In genomic region chr11:111793863-111794262, GRCh38 we compare ENCODE assay signal across 11 cellular contexts. TPM values are rescaled to one million over a fixed set of nuclear protein-coding genes. Genes with fewer than 3 reads are reported as not detected.
DNase-seq lines count a peak whose midpoint lies in the region; ATAC-seq and TF ChIP-seq lines count a peak whose summit lies in the region.
"Had no signal": no experiment of that assay in that cellular context is flagged by ENCODE, and none has a peak within 500 bp of the region (broad histone marks: within the 10 kb centered on the region; RNA-seq: fewer than 3 reads in every experiment).

No MANE protein-coding gene starts in this region.

- no peak overlapping the region for H2BK120ac ChIP-seq in mesenchymal stem cell (ENCODE audit: low read depth, low read length)

- peak overlapping the region; percentile 62 for H3K9ac ChIP-seq in mesenchymal stem cell (ENCODE audit: low read length)

- H3K14ac ChIP-seq in mesenchymal stem cell (ENCODE audit: low read length in 2 of 2) = no peak overlapping the region

- no peak overlapping the region for H3K4me3 Mint-ChIP-seq in activated CD8-positive, alpha-beta T cell treated with anti-CD3 and anti-CD28 coated beads, Interleukin-2, amount 10 ng/mL, durations not matched to agents 7 days and 5 days
- H3K4me3 Mint-ChIP-seq in CD8-positive, alpha-beta T cell = no peak overlapping the region

- H3K36me3 ChIP-seq in BJ (ENCODE audit: control insufficient read depth, insufficient read depth, low read length) = no peaks in the 10 kb centered on the region
- peaks cover 0 to 9% of the 10 kb centered on the region in 2 experiments for H3K36me3 ChIP-seq in mesenchymal stem cell (ENCODE audit: control insufficient read depth in 1 of 2, insufficient read depth in 2 of 2, low read depth in 1 of 2, low read length in 2 of 2)
- no peaks in the 10 kb centered on the region for H3K36me3 ChIP-seq in CD8-positive, alpha-beta T cell (ENCODE audit: insufficient read depth, low read length)

- no peak overlapping the region for H2BK12ac ChIP-seq in mesenchymal stem cell (ENCODE audit: low read length in 2 of 2)

- H3K18ac ChIP-seq in mesenchymal stem cell (ENCODE audit: low read depth in 1 of 2, low read length in 2 of 2) = no peak overlapping the region

- no peak overlapping the region for H2AFZ ChIP-seq in mesenchymal stem cell (ENCODE audit: low read depth, low read length)

- no peaks in the 10 kb centered on the region for H3K27me3 Mint-ChIP-seq in activated CD8-positive, alpha-beta T cell treated with anti-CD3 and anti-CD28 coated beads, Interleukin-2, amount 10 ng/mL, durations not matched to agents 7 days and 5 days (ENCODE audit: low read depth)
- no peaks in the 10 kb centered on the region for H3K27me3 Mint-ChIP-seq in CD8-positive, alpha-beta T cell (ENCODE audit: low read depth)

- intact Hi-C loops in CD8-positive, alpha-beta T cell (cut with DNase I, micrococcal nuclease) = no loop called here

- no peak overlapping the region for H2AK5ac ChIP-seq in mesenchymal stem cell (ENCODE audit: low read length, severe bottlenecking)

- H2BK15ac ChIP-seq in mesenchymal stem cell (ENCODE audit: low read depth, poor library complexity, severe bottlenecking) = no peak overlapping the region

- H3K9me3 ChIP-seq in mesenchymal stem cell (ENCODE audit: control insufficient read depth, low read length) = no peaks in the 10 kb centered on the region
- no peaks in the 10 kb centered on the region for H3K9me3 ChIP-seq in CD8-positive, alpha-beta T cell (ENCODE audit: low read length)

- H3K4ac ChIP-seq in mesenchymal stem cell (ENCODE audit: low read depth in 1 of 2, low read length in 2 of 2) = no peak overlapping the region

- H3K9me3 Mint-ChIP-seq in activated CD8-positive, alpha-beta T cell treated with anti-CD3 and anti-CD28 coated beads, Interleukin-2, amount 10 ng/mL, durations not matched to agents 7 days and 5 days (ENCODE audit: insufficient read depth) = no peaks in the 10 kb centered on the region
- peaks cover 9% of the 10 kb centered on the region for H3K9me3 Mint-ChIP-seq in CD8-positive, alpha-beta T cell

- peaks cover 3% of the 10 kb centered on the region for H3K4me1 ChIP-seq in mesenchymal stem cell (ENCODE audit: control insufficient read depth, insufficient read depth, low read depth, low read length)
- no peaks in the 10 kb centered on the region for H3K4me1 ChIP-seq in CD8-positive, alpha-beta T cell (ENCODE audit: insufficient read depth, low read length)

- DNase-seq in BJ (ENCODE audit: low read depth) (peak; percentile 90), NCI-H446 treated with DMSO at 0.1 percent for 48 hours (lab: John Stamatoyannopoulos, UW) (peak; percentile 84), choroid plexus epithelial cell (ENCODE audit: low read depth) (peak; percentile 50), mesenchymal stem cell (no peak), inferior parietal cortex (ENCODE audit: extremely low spot score) (no peak)
- no peak for DNase-seq in activated CD8-positive, alpha-beta T cell treated with anti-CD3 and anti-CD28 coated beads, Interleukin-2, amount 10 ng/mL, durations not matched to agents 7 days and 5 days
- no peak for DNase-seq in CD8-positive, alpha-beta T cell
- DNase-seq: activated T-cell treated with anti-CD3 and anti-CD28 coated beads, Interleukin-2, amount 50 U/mL, for 48 hours; dermis blood vessel endothelial cell; Kasumi-1 had no signal

- POLR2A ChIA-PET in BJ (lab: Charles Lee) = interaction anchor here (0.6 kb wide), 1 partner anchor 29 kb away, joined by 3 read pairs; no protein-coding TSS in a partner anchor
- POLR2A ChIA-PET in activated CD8-positive, alpha-beta T cell treated with anti-CD3 and anti-CD28 coated beads, Interleukin-2, amount 10 ng/mL, durations not matched to agents 7 days and 5 days (lab: Charles Lee) = no interaction called here
- POLR2A ChIA-PET in CD8-positive, alpha-beta T cell (lab: Charles Lee) = no interaction called here

- CTCF ChIA-PET in BJ (lab: Yijun Ruan, JAX) = interaction anchor here (1.2 to 3.1 kb wide), 3 partner anchors 17 to 207 kb away, joined by 5 to 13 read pairs (median 6); no protein-coding TSS in a partner anchor
- CTCF ChIA-PET in activated CD8-positive, alpha-beta T cell treated with anti-CD3 and anti-CD28 coated beads, Interleukin-2, amount 10 ng/mL, durations not matched to agents 7 days and 5 days (lab: Charles Lee) = interaction anchor here (4.5 kb wide), 1 partner anchor 17 kb away, joined by 26 read pairs; no protein-coding TSS in a partner anchor
- CTCF ChIA-PET in CD8-positive, alpha-beta T cell (lab: Charles Lee) = no interaction called here

- no peak overlapping the region for H4K8ac ChIP-seq in mesenchymal stem cell (ENCODE audit: low read length)

- no peak overlapping the region for H3K27ac Mint-ChIP-seq in activated CD8-positive, alpha-beta T cell treated with anti-CD3 and anti-CD28 coated beads, Interleukin-2, amount 10 ng/mL, durations not matched to agents 7 days and 5 days
- no peak overlapping the region for H3K27ac Mint-ChIP-seq in CD8-positive, alpha-beta T cell

- WGBS in mesenchymal stem cell = 95% methylated on average over 5 of the region's 5 CpGs

- no peak overlapping the region for H4K91ac ChIP-seq in mesenchymal stem cell (ENCODE audit: low read length)

- TF ChIP-seq CTCF in BJ (IDR thresholded peaks at IDR 0.05; ENCODE audit: insufficient read depth, low read depth, low read length) (no peak), choroid plexus epithelial cell (conservative IDR thresholded peaks at IDR 0.05; ENCODE audit: low read depth, low read length) (no peak)
- no peak for TF ChIP-seq CTCF in CD8-positive, alpha-beta T cell (IDR thresholded peaks at IDR 0.05)

- no peak overlapping the region for H2BK5ac ChIP-seq in mesenchymal stem cell (ENCODE audit: low read depth, low read length, poor library complexity, severe bottlenecking)

- H3K4me3 ChIP-seq in BJ (ENCODE audit: low read depth, low read length) = no peak overlapping the region
- no peak overlapping the region for H3K4me3 ChIP-seq in choroid plexus epithelial cell (ENCODE audit: low read depth, low read length)
- H3K4me3 ChIP-seq in mesenchymal stem cell (ENCODE audit: insufficient read depth in 1 of 2, low read depth in 1 of 2, low read length in 2 of 2) = no peak overlapping the region
- no peak overlapping the region for H3K4me3 ChIP-seq in CD8-positive, alpha-beta T cell (ENCODE audit: low read depth, low read length)

- no peak for ATAC-seq in activated CD8-positive, alpha-beta T cell treated with anti-CD3 and anti-CD28 coated beads, Interleukin-2, amount 10 ng/mL, durations not matched to agents 7 days and 5 days
- no peak for ATAC-seq in CD8-positive, alpha-beta T cell
- ATAC-seq in HG02885 (IDR thresholded peaks at IDR 0.05; ENCODE audit: poor library complexity, unreplicated experiment) = no peak

- H3K36me3 Mint-ChIP-seq in activated CD8-positive, alpha-beta T cell treated with anti-CD3 and anti-CD28 coated beads, Interleukin-2, amount 10 ng/mL, durations not matched to agents 7 days and 5 days (ENCODE audit: low read depth) = peaks cover 26% of the 10 kb centered on the region
- peaks cover 66% of the 10 kb centered on the region for H3K36me3 Mint-ChIP-seq in CD8-positive, alpha-beta T cell

- H3K4me2 ChIP-seq in mesenchymal stem cell (ENCODE audit: low read length, poor library complexity, severe bottlenecking) = no peak overlapping the region

- no peak overlapping the region for H3K27ac ChIP-seq in mesenchymal stem cell (ENCODE audit: low read length, poor library complexity, severe bottlenecking)
- H3K27ac ChIP-seq in CD8-positive, alpha-beta T cell (ENCODE audit: low read depth, low read length) = no peak overlapping the region

- no peak overlapping the region for H3K23ac ChIP-seq in mesenchymal stem cell (ENCODE audit: low read length in 2 of 2)

- H3K27me3 ChIP-seq in BJ (ENCODE audit: control insufficient read depth, insufficient read depth, low read length) (no peaks in the 10 kb centered on the region), mesenchymal stem cell (ENCODE audit: control insufficient read depth in 1 of 2, insufficient read depth in 1 of 2, low read length in 2 of 2) (no peaks in the 10 kb centered on the region)
- no peaks in the 10 kb centered on the region for H3K27me3 ChIP-seq in CD8-positive, alpha-beta T cell (ENCODE audit: insufficient read depth, low read length)

- peaks cover 1% of the 10 kb centered on the region for H3K79me1 ChIP-seq in mesenchymal stem cell (replicated peaks; ENCODE audit: low read length, poor library complexity, severe bottlenecking)

- H3K4me1 Mint-ChIP-seq in activated CD8-positive, alpha-beta T cell treated with anti-CD3 and anti-CD28 coated beads, Interleukin-2, amount 10 ng/mL, durations not matched to agents 7 days and 5 days (ENCODE audit: low read depth) = peaks cover 9% of the 10 kb centered on the region
- no peaks in the 10 kb centered on the region for H3K4me1 Mint-ChIP-seq in CD8-positive, alpha-beta T cell (ENCODE audit: low read depth)

RNA-seq across cellular contexts. Expression of gene PPP2R1B, which starts 27.7 kb away (rescaled TPM):
- polyA plus RNA-seq in BJ (2011; rRNA removed) = 20.7 and 32.5 TPM in 2 replicates
- polyA minus RNA-seq in BJ (2011; rRNA and poly(A)+ RNA removed) = 23.6 and 28.1 TPM in 2 replicates
- 14.9 TPM for polyA plus RNA-seq in mesenchymal stem cell (2013, experiment 1 of 2)
- 14.7 TPM for polyA plus RNA-seq in mesenchymal stem cell (2013, experiment 2 of 2)
- total RNA-seq in activated CD8-positive, alpha-beta T cell treated with anti-CD3 and anti-CD28 coated beads, Interleukin-2, amount 10 ng/mL, durations not matched to agents 7 days and 5 days = 10 to 100 TPM; 56.4 to 57.7 TPM
- total RNA-seq in CD8-positive, alpha-beta T cell = 10 to 100 TPM; 47.4 to 53.8 TPM

Comparison
In these comparisons a context has a peak if more than half of its experiments do, and no peak if none do; other contexts are left out.
1. DNase-seq: peak in BJ (single experiment), NCI-H446 treated with DMSO at 0.1 percent for 48 hours (single experiment) and choroid plexus epithelial cell (single experiment); none in mesenchymal stem cell (single experiment), activated CD8-positive, alpha-beta T cell treated with anti-CD3 and anti-CD28 coated beads, Interleukin-2, amount 10 ng/mL, durations not matched to agents 7 days and 5 days (single experiment), CD8-positive, alpha-beta T cell (0 of 7) and inferior parietal cortex (single experiment).